ENCODE assay signal across 27 cellular contexts in genomic region chr7:2200584-2200980, GRCh38.
"Had no signal": no experiment of that assay in that cellular context is flagged by ENCODE, and none has a peak within 500 bp of the region (broad histone marks: within the 10 kb centered on the region; RNA-seq: fewer than 3 reads in every experiment).

No MANE protein-coding gene starts in this region.

- H3K9me3 ChIP-seq: breast epithelium, colonic mucosa, esophagus muscularis mucosa, gastrocnemius medialis, transverse colon had no signal

- H3K27me3 ChIP-seq: breast epithelium, colonic mucosa, dorsolateral prefrontal cortex, esophagus muscularis mucosa, gastrocnemius medialis, transverse colon had no signal

- H3K9me3 Mint-ChIP-seq: activated T-helper 1 cell treated with anti-CD3 and anti-CD28 coated beads, Interleukin-12 subunit alpha, Interleukin-12 subunit beta, Interleukin-2, Interleukin-4 antibody, amounts not matched to agents 30 ng/mL and 10 ng/mL and 1 ng/mL, durations not matched to agents 14 hours and 24 hours and 36 hours; effector memory CD8-positive, alpha-beta T cell; natural killer cell; stimulated activated memory B cell treated with anti-CD40 and anti-IgM and Interleukin-4, amounts not matched to agents 10 μg/mL and 1 μg/mL and 100 μg/mL, for 72 hours; T-helper 1 cell treated with Interleukin-12 subunit alpha and Interleukin-12 subunit beta and Interleukin-4 antibody, amounts not matched to agents 30 μg/mL and 1 μg/mL, for 36 hours had no signal

- H2AFZ ChIP-seq: parathyroid adenoma had no signal

- H3K4me1 ChIP-seq: breast epithelium, colonic mucosa, parathyroid adenoma had no signal

- H3K36me3 ChIP-seq: breast epithelium, colonic mucosa, gastrocnemius medialis had no signal

- ATAC-seq: effector memory CD8-positive, alpha-beta T cell; gastrocnemius medialis; left lobe of liver; natural killer cell; sciatic nerve; stimulated activated memory B cell treated with anti-CD40 and anti-IgM and Interleukin-4, amounts not matched to agents 10 μg/mL and 1 μg/mL and 100 μg/mL, for 72 hours had no signal

- H3K27ac Mint-ChIP-seq: activated CD4-positive, alpha-beta memory T cell treated with anti-CD3 and anti-CD28 coated beads for 36 hours; activated naive CD8-positive, alpha-beta T cell; activated T-helper 1 cell treated with anti-CD3 and anti-CD28 coated beads, Interleukin-12 subunit alpha, Interleukin-12 subunit beta, Interleukin-2, Interleukin-4 antibody, amounts not matched to agents 30 ng/mL and 10 ng/mL and 1 ng/mL, durations not matched to agents 14 hours and 24 hours and 36 hours; natural killer cell; stimulated activated memory B cell treated with anti-CD40 and anti-IgM and Interleukin-4, amounts not matched to agents 10 μg/mL and 1 μg/mL and 100 μg/mL, for 72 hours; T-helper 1 cell treated with Interleukin-12 subunit alpha and Interleukin-12 subunit beta and Interleukin-4 antibody, amounts not matched to agents 30 μg/mL and 1 μg/mL, for 36 hours had no signal

- H3K27ac ChIP-seq: breast epithelium, colonic mucosa, dorsolateral prefrontal cortex, esophagus muscularis mucosa, gastrocnemius medialis, parathyroid adenoma, transverse colon had no signal

- DNase-seq: activated CD4-positive, alpha-beta memory T cell treated with anti-CD3 and anti-CD28 coated beads for 36 hours; activated CD4-positive, alpha-beta T cell treated with anti-CD3 and anti-CD28 coated beads for 48 hours; activated CD4-positive, CD25-positive, alpha-beta regulatory T cell; activated naive CD4-positive, alpha-beta T cell; amniotic stem cell; colonic mucosa; effector memory CD8-positive, alpha-beta T cell; gastrocnemius medialis; hypothalamus; kidney; mammary epithelial cell; midbrain; natural killer cell; small intestine; stimulated activated CD4-positive, alpha-beta T cell treated with anti-CD3 and anti-CD28 coated beads, Interleukin-15, amount 100 ng/mL, for 24 hours; T1000; transverse colon had no signal

- H3K4me3 ChIP-seq: breast epithelium, colonic mucosa, dorsolateral prefrontal cortex, esophagus muscularis mucosa, gastrocnemius medialis, transverse colon had no signal

- H3K9ac ChIP-seq: parathyroid adenoma had no signal

- H3K4me3 Mint-ChIP-seq: activated CD4-positive, alpha-beta memory T cell treated with anti-CD3 and anti-CD28 coated beads for 36 hours; activated naive CD8-positive, alpha-beta T cell; activated T-helper 1 cell treated with anti-CD3 and anti-CD28 coated beads, Interleukin-12 subunit alpha, Interleukin-12 subunit beta, Interleukin-2, Interleukin-4 antibody, amounts not matched to agents 30 ng/mL and 10 ng/mL and 1 ng/mL, durations not matched to agents 14 hours and 24 hours and 36 hours; effector memory CD8-positive, alpha-beta T cell; natural killer cell; stimulated activated memory B cell treated with anti-CD40 and anti-IgM and Interleukin-4, amounts not matched to agents 10 μg/mL and 1 μg/mL and 100 μg/mL, for 72 hours; T-helper 1 cell treated with Interleukin-12 subunit alpha and Interleukin-12 subunit beta and Interleukin-4 antibody, amounts not matched to agents 30 μg/mL and 1 μg/mL, for 36 hours had no signal

- H3K4me1 Mint-ChIP-seq: natural killer cell had no signal

- H3K36me3 Mint-ChIP-seq: natural killer cell had no signal

- H3K27me3 Mint-ChIP-seq: activated CD4-positive, alpha-beta memory T cell treated with anti-CD3 and anti-CD28 coated beads for 36 hours; activated naive CD8-positive, alpha-beta T cell; effector memory CD8-positive, alpha-beta T cell; stimulated activated memory B cell treated with anti-CD40 and anti-IgM and Interleukin-4, amounts not matched to agents 10 μg/mL and 1 μg/mL and 100 μg/mL, for 72 hours had no signal
